ENCODE assay signal across 18 cellular contexts in the genomic region with DNA sequence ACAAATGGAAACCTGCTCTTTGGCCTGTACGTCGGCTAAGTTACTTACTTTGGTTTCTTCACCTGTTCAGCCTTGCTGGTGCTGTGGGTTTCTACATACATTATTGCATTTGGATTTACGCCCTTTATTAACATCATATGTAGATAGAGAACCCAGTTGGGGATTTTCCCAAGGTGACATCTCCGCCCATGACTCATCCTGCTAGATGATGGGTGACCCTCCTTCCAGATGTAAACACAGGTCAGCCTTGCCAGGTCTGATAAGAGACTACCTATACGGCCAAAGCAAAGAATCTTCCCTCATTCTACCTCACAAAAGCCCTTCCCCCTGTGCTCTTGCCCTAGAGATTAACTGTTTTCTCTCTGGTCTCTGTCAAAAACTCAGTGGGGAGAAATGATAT.
DNase-seq lines count a peak whose midpoint lies in the region; ATAC-seq lines count a peak whose summit lies in the region.
"Had no signal": no experiment of that assay in that cellular context is flagged by ENCODE, and none has a peak within 500 bp of the region (broad histone marks: within the 10 kb centered on the region; RNA-seq: fewer than 3 reads in every experiment).

No MANE protein-coding gene starts in this region.

- no peaks in the 10 kb centered on the region for H3K27me3 Mint-ChIP-seq in memory B cell
- no peaks in the 10 kb centered on the region for H3K27me3 Mint-ChIP-seq in activated T-helper 1 cell treated with anti-CD3 and anti-CD28 coated beads, Interleukin-12 subunit alpha, Interleukin-12 subunit beta, Interleukin-2, Interleukin-4 antibody, amounts not matched to agents 30 ng/mL and 10 ng/mL and 1 ng/mL, durations not matched to agents 14 hours and 24 hours and 36 hours (ENCODE audit: insufficient read depth)
- no peaks in the 10 kb centered on the region for H3K27me3 Mint-ChIP-seq in activated CD4-positive, alpha-beta T cell treated with anti-CD3 and anti-CD28 coated beads, Interleukin-2, amount 10 ng/mL, durations not matched to agents 7 days and 5 days
- H3K27me3 Mint-ChIP-seq: central memory CD8-positive, alpha-beta T cell; stimulated activated naive CD8-positive, alpha-beta T cell treated with anti-CD3 and anti-CD28 coated beads, Interleukin-15, amount 100 ng/mL, for 72 hours had no signal

- H3K9me3 Mint-ChIP-seq in memory B cell = no peaks in the 10 kb centered on the region
- no peaks in the 10 kb centered on the region for H3K9me3 Mint-ChIP-seq in activated T-helper 1 cell treated with anti-CD3 and anti-CD28 coated beads, Interleukin-12 subunit alpha, Interleukin-12 subunit beta, Interleukin-2, Interleukin-4 antibody, amounts not matched to agents 30 ng/mL and 10 ng/mL and 1 ng/mL, durations not matched to agents 14 hours and 24 hours and 36 hours
- H3K9me3 Mint-ChIP-seq in activated CD4-positive, alpha-beta T cell treated with anti-CD3 and anti-CD28 coated beads, Interleukin-2, amount 10 ng/mL, durations not matched to agents 7 days and 5 days = peaks cover 4% of the 10 kb centered on the region
- H3K9me3 Mint-ChIP-seq: activated naive CD4-positive, alpha-beta T cell treated with anti-CD3 and anti-CD28 coated beads, Interleukin-2, amount 50 U/mL, for 72 hours; central memory CD8-positive, alpha-beta T cell; stimulated activated naive CD8-positive, alpha-beta T cell treated with anti-CD3 and anti-CD28 coated beads, Interleukin-15, amount 100 ng/mL, for 72 hours had no signal

- peak overlapping the region; percentile 41 for H3K27ac Mint-ChIP-seq in memory B cell
- H3K27ac Mint-ChIP-seq in activated T-helper 1 cell treated with anti-CD3 and anti-CD28 coated beads, Interleukin-12 subunit alpha, Interleukin-12 subunit beta, Interleukin-2, Interleukin-4 antibody, amounts not matched to agents 30 ng/mL and 10 ng/mL and 1 ng/mL, durations not matched to agents 14 hours and 24 hours and 36 hours = no peak overlapping the region
- no peak overlapping the region for H3K27ac Mint-ChIP-seq in activated CD4-positive, alpha-beta T cell treated with anti-CD3 and anti-CD28 coated beads, Interleukin-2, amount 10 ng/mL, durations not matched to agents 7 days and 5 days
- H3K27ac Mint-ChIP-seq: stimulated activated naive CD8-positive, alpha-beta T cell treated with anti-CD3 and anti-CD28 coated beads, Interleukin-15, amount 100 ng/mL, for 72 hours had no signal

- H3K36me3 Mint-ChIP-seq in memory B cell = peaks cover 47% of the 10 kb centered on the region
- H3K36me3 Mint-ChIP-seq in activated T-helper 1 cell treated with anti-CD3 and anti-CD28 coated beads, Interleukin-12 subunit alpha, Interleukin-12 subunit beta, Interleukin-2, Interleukin-4 antibody, amounts not matched to agents 30 ng/mL and 10 ng/mL and 1 ng/mL, durations not matched to agents 14 hours and 24 hours and 36 hours (ENCODE audit: low read depth) = peaks cover 15% of the 10 kb centered on the region
- H3K36me3 Mint-ChIP-seq in activated CD4-positive, alpha-beta T cell treated with anti-CD3 and anti-CD28 coated beads, Interleukin-2, amount 10 ng/mL, durations not matched to agents 7 days and 5 days (ENCODE audit: low read depth) = peaks cover 21% of the 10 kb centered on the region

- peaks cover 24% of the 10 kb centered on the region for H3K4me1 Mint-ChIP-seq in memory B cell
- peaks cover 20% of the 10 kb centered on the region for H3K4me1 Mint-ChIP-seq in activated T-helper 1 cell treated with anti-CD3 and anti-CD28 coated beads, Interleukin-12 subunit alpha, Interleukin-12 subunit beta, Interleukin-2, Interleukin-4 antibody, amounts not matched to agents 30 ng/mL and 10 ng/mL and 1 ng/mL, durations not matched to agents 14 hours and 24 hours and 36 hours (ENCODE audit: low read depth)
- peaks cover 16% of the 10 kb centered on the region for H3K4me1 Mint-ChIP-seq in activated CD4-positive, alpha-beta T cell treated with anti-CD3 and anti-CD28 coated beads, Interleukin-2, amount 10 ng/mL, durations not matched to agents 7 days and 5 days

- CTCF ChIA-PET in activated CD4-positive, alpha-beta T cell treated with anti-CD3 and anti-CD28 coated beads, Interleukin-2, amount 10 ng/mL, durations not matched to agents 7 days and 5 days (lab: Charles Lee) = interaction anchor here (0.7 kb wide), 1 partner anchor 21 kb away, joined by 3 read pairs; no protein-coding TSS in a partner anchor

- DNase-seq in GM23248 (no peak), memory B cell (ENCODE audit: low spot score in 2 of 2) (no peak), cerebellar nuclear complex (lab: John Stamatoyannopoulos, UW) (no peak), NCI-H2029 treated with DMSO at 0.1 percent for 48 hours (lab: John Stamatoyannopoulos, UW) (no peak)
- no peak for DNase-seq in activated T-helper 1 cell treated with anti-CD3 and anti-CD28 coated beads, Interleukin-12 subunit alpha, Interleukin-12 subunit beta, Interleukin-2, Interleukin-4 antibody, amounts not matched to agents 30 ng/mL and 10 ng/mL and 1 ng/mL, durations not matched to agents 14 hours and 24 hours and 36 hours (ENCODE audit: low spot score)
- no peak for DNase-seq in activated CD4-positive, alpha-beta T cell treated with anti-CD3 and anti-CD28 coated beads, Interleukin-2, amount 10 ng/mL, durations not matched to agents 7 days and 5 days
- DNase-seq: AML-193; head of caudate nucleus; left ventricle myocardium superior; SIG-M5; sigmoid colon; stimulated activated naive CD8-positive, alpha-beta T cell treated with anti-CD3 and anti-CD28 coated beads, Interleukin-15, amount 100 ng/mL, for 72 hours had no signal

- H3K9me2 ChIP-seq in GM23248 (ENCODE audit: insufficient read depth) = no peaks in the 10 kb centered on the region

- no peak overlapping the region for H2AFZ ChIP-seq in GM23248

- H3K9ac ChIP-seq in GM23248 = no peak overlapping the region

- H3K9me3 ChIP-seq in GM23248 (ENCODE audit: low read depth) = no peaks in the 10 kb centered on the region
- H3K9me3 ChIP-seq: HAP-1, sigmoid colon had no signal

- H4K20me1 ChIP-seq in GM23248 (ENCODE audit: insufficient read depth) = no peaks in the 10 kb centered on the region

- no peaks in the 10 kb centered on the region for H3F3A ChIP-seq in GM23248 (ENCODE audit: insufficient read depth)

- peak overlapping the region; percentile 18; the same call in 1 of the 2 replicates for H3K27ac ChIP-seq in GM23248
- H3K27ac ChIP-seq: epithelial cell of prostate, sigmoid colon had no signal

- no peaks in the 10 kb centered on the region for H3K4me1 ChIP-seq in GM23248 (ENCODE audit: insufficient read depth)
- H3K4me1 ChIP-seq: HAP-1, sigmoid colon had no signal

- no peak overlapping the region for H3K4me2 ChIP-seq in GM23248 (ENCODE audit: unreplicated experiment)

- no peaks in the 10 kb centered on the region; the same call in 1 of the 2 replicates for H3K36me3 ChIP-seq in GM23248 (ENCODE audit: low read depth)
- H3K36me3 ChIP-seq: HAP-1 had no signal

- in situ Hi-C loops in GM23248 (cut with MboI) = no loop called here

- 81 to 87% methylated on average over 5 of the region's 5 CpGs for WGBS in GM23248 (ENCODE audit: low coverage in 1 of 2, low lambda C conversion rate in 2 of 2, missing lambda C conversion rate in 2 of 2), 2 experiments

- ATAC-seq in GM18520 (IDR thresholded peaks at IDR 0.05; ENCODE audit: unreplicated experiment) (peak; percentile 20), HG03442 (IDR thresholded peaks at IDR 0.05; ENCODE audit: unreplicated experiment) (peak; percentile 48), memory B cell (ENCODE audit: low read depth) (peak; percentile 37)
- ATAC-seq: left ventricle myocardium superior; stimulated activated naive CD8-positive, alpha-beta T cell treated with anti-CD3 and anti-CD28 coated beads, Interleukin-15, amount 100 ng/mL, for 72 hours had no signal

- H3K4me3 ChIP-seq in GM23248 = no peak overlapping the region
- H3K4me3 ChIP-seq: HAP-1, sigmoid colon had no signal

- no peaks in the 10 kb centered on the region for H3K79me2 ChIP-seq in GM23248 (ENCODE audit: insufficient read depth)

- H3K4me3 Mint-ChIP-seq in memory B cell = no peak overlapping the region
- H3K4me3 Mint-ChIP-seq in activated T-helper 1 cell treated with anti-CD3 and anti-CD28 coated beads, Interleukin-12 subunit alpha, Interleukin-12 subunit beta, Interleukin-2, Interleukin-4 antibody, amounts not matched to agents 30 ng/mL and 10 ng/mL and 1 ng/mL, durations not matched to agents 14 hours and 24 hours and 36 hours = no peak overlapping the region
- H3K4me3 Mint-ChIP-seq in activated CD4-positive, alpha-beta T cell treated with anti-CD3 and anti-CD28 coated beads, Interleukin-2, amount 10 ng/mL, durations not matched to agents 7 days and 5 days = no peak overlapping the region
- H3K4me3 Mint-ChIP-seq: central memory CD8-positive, alpha-beta T cell; stimulated activated naive CD8-positive, alpha-beta T cell treated with anti-CD3 and anti-CD28 coated beads, Interleukin-15, amount 100 ng/mL, for 72 hours had no signal

- intact Hi-C loops in activated T-helper 1 cell treated with anti-CD3 and anti-CD28 coated beads, Interleukin-12 subunit alpha, Interleukin-12 subunit beta, Interleukin-2, Interleukin-4 antibody, amounts not matched to agents 30 ng/mL and 10 ng/mL and 1 ng/mL, durations not matched to agents 14 hours and 24 hours and 36 hours (cut with micrococcal nuclease) = no loop called here

- no peaks in the 10 kb centered on the region for H3K27me3 ChIP-seq in GM23248 (replicated peaks; ENCODE audit: insufficient read depth)
- H3K27me3 ChIP-seq: sigmoid colon had no signal

- POLR2A ChIA-PET in activated CD4-positive, alpha-beta T cell treated with anti-CD3 and anti-CD28 coated beads, Interleukin-2, amount 10 ng/mL, durations not matched to agents 7 days and 5 days (lab: Charles Lee) = no interaction called here
